ENCODE assay signal across 30 cellular contexts in genomic region chr17:6166492-6167179, GRCh38.
DNase-seq lines count a peak whose midpoint lies in the region; ATAC-seq and TF ChIP-seq lines count a peak whose summit lies in the region.
"Had no signal": no experiment of that assay in that cellular context is flagged by ENCODE, and none has a peak within 500 bp of the region (broad histone marks: within the 10 kb centered on the region; RNA-seq: fewer than 3 reads in every experiment).

No MANE protein-coding gene starts in this region.

- H3K9me3 Mint-ChIP-seq in CD8-positive, alpha-beta T cell = peaks cover 6% of the 10 kb centered on the region
- H3K9me3 Mint-ChIP-seq: activated naive CD4-positive, alpha-beta T cell treated with anti-CD3 and anti-CD28 coated beads, Interleukin-2, amount 10 ng/mL, durations not matched to agents 7 days and 5 days; activated T-helper 17 cell treated with anti-CD3 and anti-CD28 coated beads, Interleukin-2, amount 50 U/mL, for 72 hours; dendritic cell treated with granulocyte-macrophage colony-stimulating factor and Interleukin-4, amounts not matched to agents 40 ng/mL and 50 ng/mL, for 4 days had no signal

- H3K9me3 ChIP-seq in BLaER1 treated with 17β-estradiol and CSF1 and Interleukin-3, amounts not matched to agents 10 nM and 100 nM (replicated peaks in 1 of 11) = peaks cover 0 to 11% (median 0%) of the 10 kb centered on the region in 11 experiments; a peak in 5 of 22 replicates
- no peaks in the 10 kb centered on the region for H3K9me3 ChIP-seq in CD8-positive, alpha-beta T cell (ENCODE audit: low read length)
- H3K9me3 ChIP-seq: adrenal gland, SJCRH30, stomach, vagina had no signal

- peaks cover 6% of the 10 kb centered on the region for H3K27me3 Mint-ChIP-seq in CD8-positive, alpha-beta T cell (ENCODE audit: low read depth)

- CTCF ChIA-PET in CD8-positive, alpha-beta T cell (lab: Charles Lee) = no interaction called here

- no peak overlapping the region for H3K4me3 Mint-ChIP-seq in CD8-positive, alpha-beta T cell
- H3K4me3 Mint-ChIP-seq: activated CD8-positive, alpha-beta T cell treated with anti-CD3 and anti-CD28 coated beads, Interleukin-2, amount 10 ng/mL, durations not matched to agents 7 days and 5 days; activated naive CD4-positive, alpha-beta T cell treated with anti-CD3 and anti-CD28 coated beads, Interleukin-2, amount 10 ng/mL, durations not matched to agents 7 days and 5 days; activated T-helper 17 cell treated with anti-CD3 and anti-CD28 coated beads, Interleukin-2, amount 50 U/mL, for 72 hours; B cell; dendritic cell treated with granulocyte-macrophage colony-stimulating factor and Interleukin-4, amounts not matched to agents 40 ng/mL and 50 ng/mL, for 4 days; naive thymus-derived CD8-positive, alpha-beta T cell had no signal

- H3K36me3 Mint-ChIP-seq in CD8-positive, alpha-beta T cell = no peaks in the 10 kb centered on the region
- H3K36me3 Mint-ChIP-seq: activated naive CD4-positive, alpha-beta T cell treated with anti-CD3 and anti-CD28 coated beads, Interleukin-2, amount 10 ng/mL, durations not matched to agents 7 days and 5 days; naive thymus-derived CD8-positive, alpha-beta T cell had no signal

- H3K9ac ChIP-seq in BLaER1 treated with 17β-estradiol and CSF1 and Interleukin-3, amounts not matched to agents 10 nM and 100 nM = peak overlapping the region in 9 of 11 experiments; percentile 2 to 68 (median 45); a peak in 13 of 22 replicates
- H3K9ac ChIP-seq in KMS-11 = no peak overlapping the region
- H3K9ac ChIP-seq: GM23248 had no signal

- intact Hi-C loops in CD8-positive, alpha-beta T cell (cut with DNase I, micrococcal nuclease) = no loop called here

- DNase-seq in NOMO-1 treated with dmso at 0.1 percent for 144 hours (lab: John Stamatoyannopoulos, UW; ENCODE audit: unreplicated experiment) (peak; percentile 18), mesenteric fat pad (ENCODE audit: low spot score) (peak; percentile 53), NCI-H1694 (lab: John Stamatoyannopoulos, UW) (no peak)
- no peak for DNase-seq in CD8-positive, alpha-beta T cell
- DNase-seq in stimulated activated naive CD4-positive, alpha-beta T cell treated with Interleukin-2 at 50 U/mL for 16 hours (lab: John Stamatoyannopoulos, UW) = no peak
- DNase-seq: activated CD4-positive, alpha-beta T cell treated with anti-CD3 and anti-CD28 coated beads for 4 hours; activated CD8-positive, alpha-beta T cell treated with anti-CD3 and anti-CD28 coated beads, Interleukin-2, amount 10 ng/mL, durations not matched to agents 7 days and 5 days; activated naive CD4-positive, alpha-beta T cell treated with anti-CD3 and anti-CD28 coated beads, Interleukin-2, amount 10 ng/mL, durations not matched to agents 7 days and 5 days; COR-L47; foreskin melanocyte; GM23248; KG1; kidney; midbrain; naive thymus-derived CD8-positive, alpha-beta T cell; NCI-H1048; NCI-H526; stimulated activated CD4-positive, alpha-beta T cell treated with anti-CD3 and anti-CD28 coated beads, Interleukin-2, amount 100 ng/mL, for 48 hours; stomach; T1000; WERI-Rb-1 had no signal

- ATAC-seq in CD8-positive, alpha-beta T cell = no peak
- no peak for ATAC-seq in GM19397 (IDR thresholded peaks at IDR 0.05; ENCODE audit: unreplicated experiment)
- ATAC-seq: activated CD8-positive, alpha-beta T cell treated with anti-CD3 and anti-CD28 coated beads, Interleukin-2, amount 10 ng/mL, durations not matched to agents 7 days and 5 days; activated T-helper 17 cell treated with anti-CD3 and anti-CD28 coated beads, Interleukin-2, amount 50 U/mL, for 72 hours; naive thymus-derived CD8-positive, alpha-beta T cell had no signal

- no peaks in the 10 kb centered on the region for H3K36me3 ChIP-seq in BLaER1 treated with 17β-estradiol and CSF1 and Interleukin-3, amounts not matched to agents 10 nM and 100 nM
- no peaks in the 10 kb centered on the region for H3K36me3 ChIP-seq in KMS-11 (ENCODE audit: insufficient read depth)
- no peaks in the 10 kb centered on the region for H3K36me3 ChIP-seq in CD8-positive, alpha-beta T cell (ENCODE audit: insufficient read depth, low read length)
- H3K36me3 ChIP-seq: adrenal gland, SJCRH30, stomach, vagina, WERI-Rb-1 had no signal

- POLR2A ChIA-PET in CD8-positive, alpha-beta T cell (lab: Charles Lee) = interaction anchor here (0.6 kb wide), 1 partner anchor 1505 kb away, joined by 5 read pairs; no protein-coding TSS in a partner anchor

- peak overlapping the region; percentile 59 to 82 (median 78) for H3K4me2 ChIP-seq in BLaER1 treated with 17β-estradiol and CSF1 and Interleukin-3, amounts not matched to agents 10 nM and 100 nM
- peak overlapping the region; percentile 68 for H3K4me2 ChIP-seq in KMS-11

- no peaks in the 10 kb centered on the region for H3K79me2 ChIP-seq in KMS-11 (ENCODE audit: insufficient read depth, low read depth)

- no peak overlapping the region for H2AFZ ChIP-seq in KMS-11 (ENCODE audit: low read depth)
- H2AFZ ChIP-seq: GM23248 had no signal

- no peak overlapping the region for H3K4me3 ChIP-seq in BLaER1 treated with 17β-estradiol and CSF1 and Interleukin-3, amounts not matched to agents 10 nM and 100 nM
- no peak overlapping the region for H3K4me3 ChIP-seq in KMS-11 (IDR thresholded peaks at IDR 0.05; ENCODE audit: insufficient read depth, low read depth, low read length)
- H3K4me3 ChIP-seq in CD8-positive, alpha-beta T cell (ENCODE audit: low read depth, low read length) = no peak overlapping the region
- H3K4me3 ChIP-seq: adrenal gland, GM23248, SJCRH30, stomach, vagina had no signal

- no peak overlapping the region for H3K27ac Mint-ChIP-seq in CD8-positive, alpha-beta T cell
- H3K27ac Mint-ChIP-seq: activated CD8-positive, alpha-beta T cell treated with anti-CD3 and anti-CD28 coated beads, Interleukin-2, amount 10 ng/mL, durations not matched to agents 7 days and 5 days; activated naive CD4-positive, alpha-beta T cell treated with anti-CD3 and anti-CD28 coated beads, Interleukin-2, amount 10 ng/mL, durations not matched to agents 7 days and 5 days; activated T-helper 17 cell treated with anti-CD3 and anti-CD28 coated beads, Interleukin-2, amount 50 U/mL, for 72 hours; B cell; dendritic cell treated with granulocyte-macrophage colony-stimulating factor and Interleukin-4, amounts not matched to agents 40 ng/mL and 50 ng/mL, for 4 days; naive thymus-derived CD8-positive, alpha-beta T cell had no signal

- H3K4me1 ChIP-seq in BLaER1 treated with 17β-estradiol and CSF1 and Interleukin-3, amounts not matched to agents 10 nM and 100 nM = peaks cover 42 to 55% (median 51%) of the 10 kb centered on the region in 10 experiments
- peaks cover 52% of the 10 kb centered on the region for H3K4me1 ChIP-seq in KMS-11 (ENCODE audit: low read depth, poor library complexity, severe bottlenecking)
- no peaks in the 10 kb centered on the region for H3K4me1 ChIP-seq in CD8-positive, alpha-beta T cell (ENCODE audit: insufficient read depth, low read length)
- H3K4me1 ChIP-seq: adrenal gland, vagina had no signal

- H3K27ac ChIP-seq in BLaER1 treated with 17β-estradiol and CSF1 and Interleukin-3, amounts not matched to agents 10 nM and 100 nM = peak overlapping the region; percentile 11 to 85 (median 69); a peak in 20 of 22 replicates
- H3K27ac ChIP-seq in KMS-11 = peak overlapping the region; percentile 92
- H3K27ac ChIP-seq in CD8-positive, alpha-beta T cell (ENCODE audit: low read depth, low read length) = no peak overlapping the region
- H3K27ac ChIP-seq: GM23248, SJCRH30, stomach, vagina, WERI-Rb-1 had no signal

- no peaks in the 10 kb centered on the region for H3K27me3 ChIP-seq in BLaER1 treated with 17β-estradiol and CSF1 and Interleukin-3, amounts not matched to agents 10 nM and 100 nM
- H3K27me3 ChIP-seq in KMS-11 (ENCODE audit: insufficient read depth, low read depth) = no peaks in the 10 kb centered on the region
- no peaks in the 10 kb centered on the region for H3K27me3 ChIP-seq in CD8-positive, alpha-beta T cell (ENCODE audit: insufficient read depth, low read length)
- H3K27me3 ChIP-seq: adrenal gland, SJCRH30, vagina had no signal

- TF ChIP-seq CTCF in KMS-11 (conservative IDR thresholded peaks at IDR 0.05; ENCODE audit: low read depth, low read length) = no peak
- TF ChIP-seq CTCF in CD8-positive, alpha-beta T cell (IDR thresholded peaks at IDR 0.05) = no peak

- H3K4me1 Mint-ChIP-seq in CD8-positive, alpha-beta T cell (ENCODE audit: low read depth) = no peaks in the 10 kb centered on the region
- H3K4me1 Mint-ChIP-seq: activated naive CD4-positive, alpha-beta T cell treated with anti-CD3 and anti-CD28 coated beads, Interleukin-2, amount 10 ng/mL, durations not matched to agents 7 days and 5 days; activated T-helper 17 cell treated with anti-CD3 and anti-CD28 coated beads, Interleukin-2, amount 50 U/mL, for 72 hours; B cell; naive thymus-derived CD8-positive, alpha-beta T cell had no signal

- no peaks in the 10 kb centered on the region for H4K20me1 ChIP-seq in BLaER1 treated with 17β-estradiol and CSF1 and Interleukin-3, amounts not matched to agents 10 nM and 100 nM
- no peaks in the 10 kb centered on the region for H4K20me1 ChIP-seq in KMS-11 (ENCODE audit: insufficient read depth)

Comparison
In these comparisons a context has a peak if more than half of its experiments do, and no peak if none do; other contexts are left out.
1. DNase-seq: peak in NOMO-1 treated with dmso at 0.1 percent for 144 hours (single experiment) and mesenteric fat pad (single experiment); none in NCI-H1694 (single experiment), CD8-positive, alpha-beta T cell (0 of 7) and stimulated activated naive CD4-positive, alpha-beta T cell treated with Interleukin-2 at 50 U/mL for 16 hours (single experiment).